Comparison of ENCODE assay signal across 1 cellular context in genomic region chr22:22110548-22111266, GRCh38.
TF ChIP-seq lines count a peak whose summit lies in the region.

No MANE protein-coding gene starts in this region.

TF ChIP-seq in HepG2, 621 proteins besides CTCF, POLR2A, EP300 and RAD21 (continued from another document):
- TF ChIP-seq FOXO4 (CRISPR knock-in tag; conservative IDR thresholded peaks at IDR 0.05) (0 out of 2 replicates have a peak, but pooled peaks have one; percentile 31), ZNF589 (CRISPR knock-in tag; conservative IDR thresholded peaks at IDR 0.05) (no peak), KLF12 (CRISPR knock-in tag; IDR thresholded peaks at IDR 0.05; ENCODE audit: borderline replicate concordance) (no peak), ZBTB26 (CRISPR knock-in tag; IDR thresholded peaks at IDR 0.05; ENCODE audit: borderline replicate concordance) (no peak)
